In the genomic region with DNA sequence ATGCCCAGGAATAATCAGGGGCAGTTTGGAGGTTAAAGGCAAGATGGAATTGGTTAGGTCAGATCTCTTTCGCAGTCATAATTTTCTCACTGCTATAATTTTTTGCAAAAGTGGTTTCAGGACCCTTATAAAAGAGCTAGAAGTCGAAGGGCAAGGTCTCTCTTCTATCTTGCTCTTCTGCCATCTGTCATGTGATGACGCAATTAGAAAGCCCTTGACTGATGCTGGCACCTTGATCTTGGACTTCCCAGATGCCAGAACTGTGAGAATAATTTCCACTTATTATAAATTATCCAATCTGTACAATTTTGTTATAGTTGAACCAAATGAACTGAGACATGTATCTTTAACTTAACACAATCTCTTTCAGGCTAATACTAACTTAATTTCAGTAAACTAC, we compare ENCODE assay signal across 31 cellular contexts.
"Had no signal": no experiment of that assay in that cellular context is flagged by ENCODE, and none has a peak within 500 bp of the region (broad histone marks: within the 10 kb centered on the region; RNA-seq: fewer than 3 reads in every experiment).

No MANE protein-coding gene starts in this region.

- ATAC-seq: activated CD4-positive, CD25-positive, alpha-beta regulatory T cell treated with anti-CD3 and anti-CD28 coated beads, Interleukin-2, amount 50 U/mL, for 24 hours; activated CD8-positive, alpha-beta T cell treated with anti-CD3 and anti-CD28 coated beads for 36 hours; activated naive CD8-positive, alpha-beta T cell treated with anti-CD3 and anti-CD28 coated beads, Interleukin-2, amount 50 U/mL, for 24 hours; activated T-cell treated with anti-CD3 and anti-CD28 coated beads, Interleukin-2, amount 50 U/mL, for 4 hours; body of pancreas; effector memory CD8-positive, alpha-beta T cell; gastrocnemius medialis; heart left ventricle had no signal

- DNase-seq: activated B cell treated with CpG ODN at 0.5 μM for 24 hours; activated CD4-positive, alpha-beta T cell treated with anti-CD3 and anti-CD28 coated beads for 48 hours; activated CD4-positive, alpha-beta T cell treated with anti-CD3 and anti-CD28 coated beads, Interleukin-2, amount 50 U/mL, for 1 hour; activated CD4-positive, alpha-beta T cell treated with anti-CD3 and anti-CD28 coated beads, Interleukin-2, amount 50 U/mL, for 48 hours; activated CD8-positive, alpha-beta memory T cell treated with anti-CD3 and anti-CD28 coated beads for 24 hours; activated CD8-positive, alpha-beta T cell treated with anti-CD3 and anti-CD28 coated beads for 36 hours; activated effector memory CD4-positive, alpha-beta T cell treated with Interleukin-2 at 50 U/mL for 16 hours; activated gamma-delta T cell treated with Interleukin-2 at 50 U/mL for 16 hours; activated naive CD4-positive, alpha-beta T cell treated with anti-CD3 and anti-CD28 coated beads, Interleukin-2, amount 50 U/mL, for 16 hours; activated naive CD4-positive, alpha-beta T cell treated with Interleukin-2 at 50 U/mL for 16 hours; activated naive CD8-positive, alpha-beta T cell treated with anti-CD3 and anti-CD28 coated beads for 36 hours; activated naive CD8-positive, alpha-beta T cell treated with anti-CD3 and anti-CD28 coated beads, Interleukin-2, amount 50 U/mL, for 24 hours; activated T-cell treated with anti-CD3 and anti-CD28 coated beads, Interleukin-2, amount 50 U/mL, for 4 hours; adrenal gland; amygdala; aorta; body of pancreas; caudate nucleus; cortex of kidney; effector CD4-positive, alpha-beta T cell; effector memory CD8-positive, alpha-beta T cell; erythroblast; gastrocnemius medialis; glutamatergic neuron; heart left ventricle; T1000; WERI-Rb-1 had no signal

- H3K4me3 ChIP-seq: adrenal gland, body of pancreas, esophagus muscularis mucosa, gastrocnemius medialis, heart left ventricle had no signal

- H3K4me1 ChIP-seq: adrenal gland, body of pancreas, foreskin keratinocyte had no signal

- H3K36me3 ChIP-seq: adrenal gland, esophagus muscularis mucosa, gastrocnemius medialis, heart left ventricle, WERI-Rb-1 had no signal

- H3K27ac ChIP-seq: adrenal gland, body of pancreas, esophagus muscularis mucosa, foreskin keratinocyte, gastrocnemius medialis, heart left ventricle, WERI-Rb-1 had no signal

- FAIRE-seq: colon had no signal

- H3K27me3 ChIP-seq: adrenal gland, body of pancreas, esophagus muscularis mucosa, foreskin keratinocyte, gastrocnemius medialis, heart left ventricle had no signal
